In genomic region chr17:307741-308507, GRCh38 we compare ENCODE assay signal across 1 cellular context.
TF ChIP-seq lines count a peak whose summit lies in the region.

No MANE protein-coding gene starts in this region.

TF ChIP-seq in WTC11, 78 proteins besides CTCF, POLR2A, EP300 and RAD21 (continued from another document):
- no peak for TF ChIP-seq ZNF281 (CRISPR knock-in tag; IDR thresholded peaks at IDR 0.05)
- no peak for TF ChIP-seq FOXK1 (CRISPR knock-in tag; IDR thresholded peaks at IDR 0.05)
- no peak for TF ChIP-seq AR (CRISPR knock-in tag; IDR thresholded peaks at IDR 0.05)
- no peak for TF ChIP-seq ELF4 (CRISPR knock-in tag; IDR thresholded peaks at IDR 0.05; ENCODE audit: low read depth)
- no peak for TF ChIP-seq ZBTB21 (CRISPR knock-in tag; IDR thresholded peaks at IDR 0.05; ENCODE audit: borderline replicate concordance)
- TF ChIP-seq GABPB1 (CRISPR knock-in tag; IDR thresholded peaks at IDR 0.05) = no peak
- no peak for TF ChIP-seq TEAD4 (CRISPR knock-in tag; IDR thresholded peaks at IDR 0.05)
